ENCODE assay signal across 1 cellular context in the genomic region with DNA sequence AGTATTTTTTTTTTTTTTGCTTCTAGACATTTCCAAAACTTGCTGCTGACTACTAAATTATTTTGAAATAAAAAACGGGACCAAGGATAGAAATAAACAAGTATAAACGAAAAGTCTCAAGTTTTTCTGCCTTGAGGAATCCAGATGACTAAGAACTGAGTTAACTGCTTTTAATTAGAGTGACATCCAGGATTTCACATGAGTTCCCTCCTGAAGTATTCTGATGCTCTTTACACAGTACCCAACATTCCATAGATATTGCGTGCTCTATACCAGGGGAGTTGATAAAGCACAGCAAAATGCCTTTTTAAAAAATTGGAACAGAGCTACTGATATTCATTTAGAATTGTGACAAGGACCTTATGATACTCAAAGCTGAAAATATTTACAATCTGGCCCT.
TF ChIP-seq lines count a peak whose summit lies in the region.

No MANE protein-coding gene starts in this region.

TF ChIP-seq in SK-N-SH, 30 proteins besides CTCF, POLR2A, EP300 and RAD21 (continued from another document):
- TF ChIP-seq, protein P1, sequence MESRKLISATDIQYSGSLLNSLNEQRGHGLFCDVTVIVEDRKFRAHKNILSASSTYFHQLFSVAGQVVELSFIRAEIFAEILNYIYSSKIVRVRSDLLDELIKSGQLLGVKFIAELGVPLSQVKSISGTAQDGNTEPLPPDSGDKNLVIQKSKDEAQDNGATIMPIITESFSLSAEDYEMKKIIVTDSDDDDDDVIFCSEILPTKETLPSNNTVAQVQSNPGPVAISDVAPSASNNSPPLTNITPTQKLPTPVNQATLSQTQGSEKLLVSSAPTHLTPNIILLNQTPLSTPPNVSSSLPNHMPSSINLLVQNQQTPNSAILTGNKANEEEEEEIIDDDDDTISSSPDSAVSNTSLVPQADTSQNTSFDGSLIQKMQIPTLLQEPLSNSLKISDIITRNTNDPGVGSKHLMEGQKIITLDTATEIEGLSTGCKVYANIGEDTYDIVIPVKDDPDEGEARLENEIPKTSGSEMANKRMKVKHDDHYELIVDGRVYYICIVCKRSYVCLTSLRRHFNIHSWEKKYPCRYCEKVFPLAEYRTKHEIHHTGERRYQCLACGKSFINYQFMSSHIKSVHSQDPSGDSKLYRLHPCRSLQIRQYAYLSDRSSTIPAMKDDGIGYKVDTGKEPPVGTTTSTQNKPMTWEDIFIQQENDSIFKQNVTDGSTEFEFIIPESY (IDR thresholded peaks at IDR 0.05; ENCODE audit: borderline replicate concordance, low read depth): no peak
- TF ChIP-seq MEF2A (IDR thresholded peaks at IDR 0.05; ENCODE audit: borderline replicate concordance, low read depth): no peak; the same call in 1 of the 2 replicates
- no peak for TF ChIP-seq MXI1 (IDR thresholded peaks at IDR 0.05; ENCODE audit: low read depth, low read length)
- no peak for TF ChIP-seq YY1 (IDR thresholded peaks at IDR 0.05; ENCODE audit: low read depth)
- no peak for TF ChIP-seq EZH2phosphoT487 (IDR thresholded peaks at IDR 0.05; ENCODE audit: borderline replicate concordance, low read depth)
- TF ChIP-seq SIN3A (IDR thresholded peaks at IDR 0.05; ENCODE audit: borderline replicate concordance, low read depth, low read length): no peak
- no peak for TF ChIP-seq RXRA (IDR thresholded peaks at IDR 0.05; ENCODE audit: borderline replicate concordance, low read depth)
- peak; percentile 66 for TF ChIP-seq NFIC (IDR thresholded peaks at IDR 0.05; ENCODE audit: borderline replicate concordance)
- TF ChIP-seq FOXM1 (IDR thresholded peaks at IDR 0.05; ENCODE audit: low read depth): peak; percentile 57; the same call in 1 of the 2 replicates
- TF ChIP-seq, protein P2, sequence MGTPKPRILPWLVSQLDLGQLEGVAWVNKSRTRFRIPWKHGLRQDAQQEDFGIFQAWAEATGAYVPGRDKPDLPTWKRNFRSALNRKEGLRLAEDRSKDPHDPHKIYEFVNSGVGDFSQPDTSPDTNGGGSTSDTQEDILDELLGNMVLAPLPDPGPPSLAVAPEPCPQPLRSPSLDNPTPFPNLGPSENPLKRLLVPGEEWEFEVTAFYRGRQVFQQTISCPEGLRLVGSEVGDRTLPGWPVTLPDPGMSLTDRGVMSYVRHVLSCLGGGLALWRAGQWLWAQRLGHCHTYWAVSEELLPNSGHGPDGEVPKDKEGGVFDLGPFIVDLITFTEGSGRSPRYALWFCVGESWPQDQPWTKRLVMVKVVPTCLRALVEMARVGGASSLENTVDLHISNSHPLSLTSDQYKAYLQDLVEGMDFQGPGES (IDR thresholded peaks at IDR 0.05; ENCODE audit: low read depth, low read length): no peak
- TF ChIP-seq SMC3 (IDR thresholded peaks at IDR 0.05; ENCODE audit: low read depth, low read length): no peak
- no peak for TF ChIP-seq NRF1 (IDR thresholded peaks at IDR 0.05; ENCODE audit: low read depth, low read length)
- TF ChIP-seq CHD2 (IDR thresholded peaks at IDR 0.05; ENCODE audit: low read length, partially characterized antibody): no peak
- TF ChIP-seq, protein P3, sequence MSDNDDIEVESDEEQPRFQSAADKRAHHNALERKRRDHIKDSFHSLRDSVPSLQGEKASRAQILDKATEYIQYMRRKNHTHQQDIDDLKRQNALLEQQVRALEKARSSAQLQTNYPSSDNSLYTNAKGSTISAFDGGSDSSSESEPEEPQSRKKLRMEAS (IDR thresholded peaks at IDR 0.05; ENCODE audit: low read depth): no peak
- TF ChIP-seq GABPA (IDR thresholded peaks at IDR 0.05; ENCODE audit: low read depth): no peak
- TF ChIP-seq, protein P4, sequence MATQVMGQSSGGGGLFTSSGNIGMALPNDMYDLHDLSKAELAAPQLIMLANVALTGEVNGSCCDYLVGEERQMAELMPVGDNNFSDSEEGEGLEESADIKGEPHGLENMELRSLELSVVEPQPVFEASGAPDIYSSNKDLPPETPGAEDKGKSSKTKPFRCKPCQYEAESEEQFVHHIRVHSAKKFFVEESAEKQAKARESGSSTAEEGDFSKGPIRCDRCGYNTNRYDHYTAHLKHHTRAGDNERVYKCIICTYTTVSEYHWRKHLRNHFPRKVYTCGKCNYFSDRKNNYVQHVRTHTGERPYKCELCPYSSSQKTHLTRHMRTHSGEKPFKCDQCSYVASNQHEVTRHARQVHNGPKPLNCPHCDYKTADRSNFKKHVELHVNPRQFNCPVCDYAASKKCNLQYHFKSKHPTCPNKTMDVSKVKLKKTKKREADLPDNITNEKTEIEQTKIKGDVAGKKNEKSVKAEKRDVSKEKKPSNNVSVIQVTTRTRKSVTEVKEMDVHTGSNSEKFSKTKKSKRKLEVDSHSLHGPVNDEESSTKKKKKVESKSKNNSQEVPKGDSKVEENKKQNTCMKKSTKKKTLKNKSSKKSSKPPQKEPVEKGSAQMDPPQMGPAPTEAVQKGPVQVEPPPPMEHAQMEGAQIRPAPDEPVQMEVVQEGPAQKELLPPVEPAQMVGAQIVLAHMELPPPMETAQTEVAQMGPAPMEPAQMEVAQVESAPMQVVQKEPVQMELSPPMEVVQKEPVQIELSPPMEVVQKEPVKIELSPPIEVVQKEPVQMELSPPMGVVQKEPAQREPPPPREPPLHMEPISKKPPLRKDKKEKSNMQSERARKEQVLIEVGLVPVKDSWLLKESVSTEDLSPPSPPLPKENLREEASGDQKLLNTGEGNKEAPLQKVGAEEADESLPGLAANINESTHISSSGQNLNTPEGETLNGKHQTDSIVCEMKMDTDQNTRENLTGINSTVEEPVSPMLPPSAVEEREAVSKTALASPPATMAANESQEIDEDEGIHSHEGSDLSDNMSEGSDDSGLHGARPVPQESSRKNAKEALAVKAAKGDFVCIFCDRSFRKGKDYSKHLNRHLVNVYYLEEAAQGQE (IDR thresholded peaks at IDR 0.05; ENCODE audit: low read depth, low read length): no peak
- TF ChIP-seq TEAD4 (IDR thresholded peaks at IDR 0.05; ENCODE audit: borderline replicate concordance, insufficient read depth): peak; percentile 68; the same call in 1 of the 2 replicates
- TF ChIP-seq, protein P5, sequence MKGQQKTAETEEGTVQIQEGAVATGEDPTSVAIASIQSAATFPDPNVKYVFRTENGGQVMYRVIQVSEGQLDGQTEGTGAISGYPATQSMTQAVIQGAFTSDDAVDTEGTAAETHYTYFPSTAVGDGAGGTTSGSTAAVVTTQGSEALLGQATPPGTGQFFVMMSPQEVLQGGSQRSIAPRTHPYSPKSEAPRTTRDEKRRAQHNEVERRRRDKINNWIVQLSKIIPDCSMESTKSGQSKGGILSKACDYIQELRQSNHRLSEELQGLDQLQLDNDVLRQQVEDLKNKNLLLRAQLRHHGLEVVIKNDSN (IDR thresholded peaks at IDR 0.05; ENCODE audit: borderline replicate concordance, low read depth): no peak
- TF ChIP-seq GATA2 (CRISPR knock-in tag; IDR thresholded peaks at IDR 0.05): no peak
- TF ChIP-seq FOSL2 (IDR thresholded peaks at IDR 0.05; ENCODE audit: borderline replicate concordance, low read depth): peak; percentile 69; the same call in 1 of the 2 replicates
- peak; percentile 73 for TF ChIP-seq JUND (IDR thresholded peaks at IDR 0.05)
- TF ChIP-seq RFX5 (IDR thresholded peaks at IDR 0.05; ENCODE audit: low read length): no peak
- no peak for TF ChIP-seq ELF1 (IDR thresholded peaks at IDR 0.05)
- TF ChIP-seq FOXJ3 (CRISPR knock-in tag; IDR thresholded peaks at IDR 0.05): no peak
- TF ChIP-seq TAF1 (IDR thresholded peaks at IDR 0.05; ENCODE audit: borderline replicate concordance, low read depth, low read length): no peak
- peak; percentile 43; the same call in 1 of the 2 replicates for TF ChIP-seq POLR2AphosphoS5 (IDR thresholded peaks at IDR 0.05; ENCODE audit: low read depth, low read length)
- TF ChIP-seq TCF12 (IDR thresholded peaks at IDR 0.05): peak; percentile 89
- TF ChIP-seq, protein P6, sequence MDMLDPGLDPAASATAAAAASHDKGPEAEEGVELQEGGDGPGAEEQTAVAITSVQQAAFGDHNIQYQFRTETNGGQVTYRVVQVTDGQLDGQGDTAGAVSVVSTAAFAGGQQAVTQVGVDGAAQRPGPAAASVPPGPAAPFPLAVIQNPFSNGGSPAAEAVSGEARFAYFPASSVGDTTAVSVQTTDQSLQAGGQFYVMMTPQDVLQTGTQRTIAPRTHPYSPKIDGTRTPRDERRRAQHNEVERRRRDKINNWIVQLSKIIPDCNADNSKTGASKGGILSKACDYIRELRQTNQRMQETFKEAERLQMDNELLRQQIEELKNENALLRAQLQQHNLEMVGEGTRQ (IDR thresholded peaks at IDR 0.05; ENCODE audit: borderline replicate concordance, low read depth, low read length): no peak
